In the genomic region with DNA sequence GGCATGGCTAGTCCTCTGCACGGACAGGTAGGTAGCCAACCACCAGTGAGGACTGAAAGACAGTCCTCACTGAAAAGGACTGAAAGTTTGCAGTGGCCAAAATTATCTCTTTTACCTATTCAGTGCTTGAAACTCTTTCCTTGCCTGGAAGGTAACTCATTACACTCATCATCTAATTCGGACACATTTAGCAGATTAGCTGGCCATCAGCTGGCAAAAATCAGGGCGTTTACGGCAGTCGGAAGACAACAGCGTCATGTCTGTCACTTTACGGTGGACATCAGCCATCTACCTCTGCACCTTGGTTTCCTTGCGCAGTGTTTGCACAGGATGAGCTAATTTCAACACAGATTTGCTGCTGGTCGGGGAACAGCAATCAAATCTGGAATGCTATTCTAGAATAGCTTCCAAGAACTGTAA, we compare ENCODE assay signal across 8 cellular contexts. TPM values are rescaled to one million over a fixed set of nuclear protein-coding genes. Genes with fewer than 3 reads are reported as not detected.
DNase-seq lines count a peak whose midpoint lies in the region; ATAC-seq and TF ChIP-seq lines count a peak whose summit lies in the region.

No MANE protein-coding gene starts in this region.

- H3K27ac ChIP-seq in foreskin keratinocyte = peak overlapping the region; percentile 97

- ATAC-seq in GM18508 (IDR thresholded peaks at IDR 0.05; ENCODE audit: insufficient read depth, unreplicated experiment) (peak; percentile 11), HG02943 (IDR thresholded peaks at IDR 0.05; ENCODE audit: low read depth, unreplicated experiment) (peak; percentile 18), foreskin keratinocyte (peak; percentile 38), omental fat pad (ENCODE audit: low FRiP score) (peak; percentile 28)

- H3K27me3 ChIP-seq in foreskin keratinocyte = no peaks in the 10 kb centered on the region

- peaks cover 21% of the 10 kb centered on the region for H3K4me1 ChIP-seq in foreskin keratinocyte

- DNase-seq in AML-193 (lab: John Stamatoyannopoulos, UW) (peak; percentile 53 to 56), NCI-H2171 treated with DMSO at 0.1 percent for 48 hours (lab: John Stamatoyannopoulos, UW) (peak; percentile 59), activated T-helper 1 cell treated with Interleukin-2 at 50 U/mL for 16 hours (ENCODE audit: low read depth) (peak; percentile 15), foreskin keratinocyte (peak; percentile 44 to 69), omental fat pad (ENCODE audit: low spot score) (no peak), midbrain (lab: John Stamatoyannopoulos, UW) (no peak)

- TF ChIP-seq CTCF in foreskin keratinocyte (conservative IDR thresholded peaks at IDR 0.05) (no peak), omental fat pad (IDR thresholded peaks at IDR 0.05) (no peak)

RNA-seq across cellular contexts. Expression of a gene that starts 0.7 kb away (rescaled TPM):
- total RNA-seq in foreskin keratinocyte (118 and 130 TPM in 2 replicates), omental fat pad (100 to 1,000 TPM in 3 of 4 donors, 10 to 100 TPM in 1; 99.6 to 115 (median 112) TPM)
- 91.3 and 98.2 TPM in 2 replicates for polyA plus RNA-seq in foreskin keratinocyte

RNA-seq across cellular contexts. Expression of a gene that starts 20.2 kb away (rescaled TPM):
- 0.61 and 0.67 TPM in 2 replicates for total RNA-seq in foreskin keratinocyte
- 0.31 and 0.32 TPM in 2 replicates for polyA plus RNA-seq in foreskin keratinocyte
- total RNA-seq in omental fat pad = 1 to 10 TPM; 1.0 to 4.6 (median 2.0) TPM

RNA-seq across cellular contexts. Expression of a gene that starts 54.5 kb away (rescaled TPM):
- total RNA-seq in foreskin keratinocyte (0.28 and 0.41 TPM in 2 replicates), omental fat pad (1 to 10 TPM; 2.0 to 3.2 (median 3.0) TPM)
- 0.10 and 0.22 TPM in 2 replicates for polyA plus RNA-seq in foreskin keratinocyte

Comparison
In these comparisons a context has a peak if more than half of its experiments do, and no peak if none do; other contexts are left out.
1. DNase-seq: peak in AML-193 (2 of 2), NCI-H2171 treated with DMSO at 0.1 percent for 48 hours (single experiment), activated T-helper 1 cell treated with Interleukin-2 at 50 U/mL for 16 hours (single experiment) and foreskin keratinocyte (2 of 2); none in omental fat pad (single experiment) and midbrain (single experiment).
2. Peak in every context shown above with its lines, with median percentiles within 50 percentile points of each other: ATAC-seq.